Comparison of ENCODE assay signal across 8 cellular contexts in genomic region chr10:118342638-118343020, GRCh38. TPM values are rescaled to one million over a fixed set of nuclear protein-coding genes. Genes with fewer than 3 reads are reported as not detected.
DNase-seq lines count a peak whose midpoint lies in the region; ATAC-seq and TF ChIP-seq lines count a peak whose summit lies in the region.

No MANE protein-coding gene starts in this region.

- H3K9ac ChIP-seq in skeletal muscle satellite cell (ENCODE audit: low read depth, low read length) = peak overlapping the region; percentile 90

- peak overlapping the region; percentile 36 for H3K27ac ChIP-seq in CD4-positive, alpha-beta T cell (ENCODE audit: low read depth, low read length)
- peak overlapping the region; percentile 37; the same call in 1 of the 2 replicates for H3K27ac ChIP-seq in SJSA1

- no peaks in the 10 kb centered on the region for H3K9me3 ChIP-seq in CD4-positive, alpha-beta T cell (ENCODE audit: control insufficient read depth, low read length)
- no peaks in the 10 kb centered on the region; the same call in 1 of the 2 replicates for H3K9me3 ChIP-seq in SJSA1 (replicated peaks)
- H3K9me3 ChIP-seq in skeletal muscle satellite cell (replicated peaks; ENCODE audit: low read length) = no peaks in the 10 kb centered on the region

- peaks cover 5% of the 10 kb centered on the region; the same call in 1 of the 2 replicates for H3K4me1 ChIP-seq in SJSA1 (replicated peaks)
- peaks cover 11% of the 10 kb centered on the region for H3K4me1 ChIP-seq in skeletal muscle satellite cell (ENCODE audit: control insufficient read depth, insufficient read depth, low read length)

- ATAC-seq in CD4-positive, alpha-beta T cell (ENCODE audit: poor library complexity) = no peak
- ATAC-seq in GM21723 (IDR thresholded peaks at IDR 0.05; ENCODE audit: unreplicated experiment) = peak; percentile 3
- ATAC-seq in left lobe of liver = no peak
- no peak for ATAC-seq in HG02981 (IDR thresholded peaks at IDR 0.05; ENCODE audit: unreplicated experiment)

- peaks cover 3% of the 10 kb centered on the region; the same call in 1 of the 2 replicates for H3K36me3 ChIP-seq in SJSA1
- H3K36me3 ChIP-seq in skeletal muscle satellite cell (ENCODE audit: insufficient read depth, low read length) = no peaks in the 10 kb centered on the region

- peak overlapping the region; percentile 90 for H3K4me2 ChIP-seq in skeletal muscle satellite cell (ENCODE audit: low read length)

- no peaks in the 10 kb centered on the region for H3K27me3 Mint-ChIP-seq in CD4-positive, alpha-beta T cell

- H3K4me1 Mint-ChIP-seq in CD4-positive, alpha-beta T cell (ENCODE audit: low read depth) = peaks cover 55% of the 10 kb centered on the region

- intact Hi-C loops in CD4-positive, alpha-beta T cell (cut with DNase I, micrococcal nuclease) = loop anchor here (1.0 to 10.0 kb wide), 9 partner anchors 80 to 1385 kb away; partner anchors contain the start of genes CACUL1 (in 2 of the 2), RAB11FIP2 (in 2 of the 2), INPP5F (in 1 of the 2) and PDZD8 (in 1 of the 2)

- peak overlapping the region; percentile 82 for H3K4me3 ChIP-seq in SJSA1
- H3K4me3 ChIP-seq in foreskin fibroblast (ENCODE audit: low read depth in 1 of 2, low read length in 2 of 2) = peak overlapping the region; percentile 67 to 97
- H3K4me3 ChIP-seq in skeletal muscle satellite cell (ENCODE audit: low read length) = peak overlapping the region; percentile 83

- POLR2A ChIA-PET in CD4-positive, alpha-beta T cell (lab: Charles Lee) = no interaction called here

- no peaks in the 10 kb centered on the region for H3K27me3 ChIP-seq in CD4-positive, alpha-beta T cell (ENCODE audit: control insufficient read depth, insufficient read depth, low read length)
- H3K27me3 ChIP-seq in SJSA1 (replicated peaks) (peaks cover 6% of the 10 kb centered on the region), skeletal muscle satellite cell (ENCODE audit: control insufficient read depth, insufficient read depth, low read length) (no peaks in the 10 kb centered on the region)

- peaks cover 30% of the 10 kb centered on the region for H3K36me3 Mint-ChIP-seq in CD4-positive, alpha-beta T cell (ENCODE audit: low read depth)

- H3K9me3 Mint-ChIP-seq in CD4-positive, alpha-beta T cell = no peaks in the 10 kb centered on the region

- no peak for TF ChIP-seq CTCF in CD4-positive, alpha-beta T cell (IDR thresholded peaks at IDR 0.05)
- TF ChIP-seq CTCF in foreskin fibroblast (IDR thresholded peaks at IDR 0.05; ENCODE audit: low read depth, low read length) = no peak

- CTCF ChIA-PET in CD4-positive, alpha-beta T cell (lab: Charles Lee) = no interaction called here

- peak overlapping the region; percentile 99 for H3K4me3 Mint-ChIP-seq in CD4-positive, alpha-beta T cell

- H3K27ac Mint-ChIP-seq in CD4-positive, alpha-beta T cell = peak overlapping the region; percentile 88

- DNase-seq in CD4-positive, alpha-beta T cell = no peak
- DNase-seq in SJSA1 (ENCODE audit: low read depth in 1 of 2, low spot score in 2 of 2) (no peak), foreskin fibroblast (peak in 1 of 2 donors; percentile 14), left lobe of liver (ENCODE audit: low spot score) (no peak), NCI-H1694 (lab: John Stamatoyannopoulos, UW) (no peak)

RNA-seq across cellular contexts. Expression of gene FAM204A, which starts 0.5 kb away (rescaled TPM):
- 10 to 100 TPM; 47.3 to 54.7 TPM for total RNA-seq in CD4-positive, alpha-beta T cell
- total RNA-seq in SJSA1 (2014; rRNA removed; shearing (Covaris generic)) = 117 and 122 TPM in 2 replicates
- 51.1 and 51.7 TPM in 2 replicates for total RNA-seq in skeletal muscle satellite cell (2012; rRNA removed)
- total RNA-seq in left lobe of liver = 18.2 TPM
